18 cellular contexts compared by ENCODE assay signal in the genomic region with DNA sequence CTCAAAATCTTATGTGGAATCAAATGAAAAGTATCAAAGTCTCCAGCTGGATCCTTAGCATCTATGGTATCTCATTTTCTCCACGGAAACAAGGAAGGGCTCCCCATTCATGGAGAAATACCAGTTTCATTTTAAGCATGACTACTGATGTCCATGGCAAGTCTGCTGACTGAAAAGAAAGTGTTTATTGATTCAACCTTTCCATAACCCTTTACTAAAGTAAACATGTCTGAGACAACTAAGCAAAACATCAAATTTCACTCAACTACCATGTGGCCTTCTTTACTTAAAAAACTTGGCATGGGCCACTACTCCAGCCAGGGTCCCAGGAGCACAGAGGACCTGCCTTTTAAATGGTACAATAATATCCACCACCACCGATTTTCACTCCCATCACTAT.
"Had no signal": no experiment of that assay in that cellular context is flagged by ENCODE, and none has a peak within 500 bp of the region (broad histone marks: within the 10 kb centered on the region; RNA-seq: fewer than 3 reads in every experiment).

No MANE protein-coding gene starts in this region.

- ATAC-seq: natural killer cell; stimulated activated memory B cell treated with anti-CD40 and anti-IgM and Interleukin-4, amounts not matched to agents 10 μg/mL and 1 μg/mL and 100 μg/mL, for 72 hours had no signal

- H3K9me3 ChIP-seq: colonic mucosa, esophagus squamous epithelium, right atrium auricular region, tibial artery, upper lobe of left lung, vagina had no signal

- H3K4me1 Mint-ChIP-seq: natural killer cell; neural crest cell; stimulated activated memory B cell treated with anti-CD40 and anti-IgM and Interleukin-4, amounts not matched to agents 10 μg/mL and 1 μg/mL and 100 μg/mL, for 72 hours had no signal

- H3K4me3 Mint-ChIP-seq: mesothelial cell of epicardium; natural killer cell; neural crest cell; stimulated activated memory B cell treated with anti-CD40 and anti-IgM and Interleukin-4, amounts not matched to agents 10 μg/mL and 1 μg/mL and 100 μg/mL, for 72 hours; stimulated activated naive CD8-positive, alpha-beta T cell treated with anti-CD3 and anti-CD28 coated beads, Interleukin-15, Interleukin-2, amounts not matched to agents 100 ng/mL and 50 ng/mL, for 24 hours had no signal

- H3K27me3 ChIP-seq: colonic mucosa, esophagus squamous epithelium, right atrium auricular region, tibial artery, upper lobe of left lung, vagina had no signal

- H3K27ac Mint-ChIP-seq: mesothelial cell of epicardium; natural killer cell; stimulated activated memory B cell treated with anti-CD40 and anti-IgM and Interleukin-4, amounts not matched to agents 10 μg/mL and 1 μg/mL and 100 μg/mL, for 72 hours; stimulated activated naive CD8-positive, alpha-beta T cell treated with anti-CD3 and anti-CD28 coated beads, Interleukin-15, Interleukin-2, amounts not matched to agents 100 ng/mL and 50 ng/mL, for 24 hours had no signal

- H3K4me3 ChIP-seq: colonic mucosa, esophagus squamous epithelium, right atrium auricular region, smooth muscle cell, tibial artery, upper lobe of left lung, vagina had no signal

- DNase-seq: colonic mucosa; dermis blood vessel endothelial cell; esophagus squamous epithelium; glutamatergic neuron; kidney glomerular epithelial cell; natural killer cell; stimulated activated CD4-positive, alpha-beta T cell treated with anti-CD3 and anti-CD28 coated beads, Interleukin-4, amount 100 ng/mL, for 1 hour; stimulated activated CD8-positive, alpha-beta memory T cell treated with anti-CD3 and anti-CD28 coated beads, Interleukin-4, amount 100 ng/mL, for 48 hours; tibial artery; upper lobe of left lung had no signal

- FAIRE-seq: frontal cortex had no signal

- H3K27me3 Mint-ChIP-seq: stimulated activated memory B cell treated with anti-CD40 and anti-IgM and Interleukin-4, amounts not matched to agents 10 μg/mL and 1 μg/mL and 100 μg/mL, for 72 hours; stimulated activated naive CD8-positive, alpha-beta T cell treated with anti-CD3 and anti-CD28 coated beads, Interleukin-15, Interleukin-2, amounts not matched to agents 100 ng/mL and 50 ng/mL, for 24 hours had no signal

- H3K27ac ChIP-seq: colonic mucosa, esophagus squamous epithelium, right atrium auricular region, tibial artery, upper lobe of left lung, vagina had no signal

- H3K36me3 Mint-ChIP-seq: mesothelial cell of epicardium; stimulated activated memory B cell treated with anti-CD40 and anti-IgM and Interleukin-4, amounts not matched to agents 10 μg/mL and 1 μg/mL and 100 μg/mL, for 72 hours had no signal
